ENCODE assay signal across 1 cellular context in the genomic region with DNA sequence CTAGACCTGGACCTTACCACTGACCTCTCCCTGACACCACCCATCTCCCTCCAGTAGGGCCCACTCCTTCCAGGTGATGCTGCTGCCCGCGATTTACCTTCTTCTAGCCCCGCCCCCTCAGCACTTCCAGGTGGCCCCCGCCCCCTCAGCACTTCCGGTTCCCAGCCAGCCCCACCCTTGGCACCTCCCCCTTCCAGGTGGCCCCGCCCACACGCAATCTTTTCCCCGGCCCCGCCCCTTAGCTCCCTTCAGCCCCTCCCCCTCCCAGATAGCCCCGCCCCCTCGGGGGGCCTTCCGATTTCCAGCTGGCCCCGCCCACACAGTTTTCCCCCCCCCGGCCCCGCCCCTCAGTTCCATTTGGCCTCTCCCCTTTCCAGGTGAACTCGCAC.
TF ChIP-seq lines count a peak whose summit lies in the region.

No MANE protein-coding gene starts in this region.

TF ChIP-seq in GM23338, 12 proteins besides CTCF, POLR2A, EP300 and RAD21 (continued from another document):
- no peak for TF ChIP-seq ZNF462 (CRISPR knock-in tag; IDR thresholded peaks at IDR 0.05)
- TF ChIP-seq ZNF331 (CRISPR knock-in tag; IDR thresholded peaks at IDR 0.05; ENCODE audit: low read depth) = no peak
- TF ChIP-seq EZH2phosphoT487 (IDR thresholded peaks at IDR 0.05; ENCODE audit: unreplicated experiment) = no peak
- TF ChIP-seq, protein P1, sequence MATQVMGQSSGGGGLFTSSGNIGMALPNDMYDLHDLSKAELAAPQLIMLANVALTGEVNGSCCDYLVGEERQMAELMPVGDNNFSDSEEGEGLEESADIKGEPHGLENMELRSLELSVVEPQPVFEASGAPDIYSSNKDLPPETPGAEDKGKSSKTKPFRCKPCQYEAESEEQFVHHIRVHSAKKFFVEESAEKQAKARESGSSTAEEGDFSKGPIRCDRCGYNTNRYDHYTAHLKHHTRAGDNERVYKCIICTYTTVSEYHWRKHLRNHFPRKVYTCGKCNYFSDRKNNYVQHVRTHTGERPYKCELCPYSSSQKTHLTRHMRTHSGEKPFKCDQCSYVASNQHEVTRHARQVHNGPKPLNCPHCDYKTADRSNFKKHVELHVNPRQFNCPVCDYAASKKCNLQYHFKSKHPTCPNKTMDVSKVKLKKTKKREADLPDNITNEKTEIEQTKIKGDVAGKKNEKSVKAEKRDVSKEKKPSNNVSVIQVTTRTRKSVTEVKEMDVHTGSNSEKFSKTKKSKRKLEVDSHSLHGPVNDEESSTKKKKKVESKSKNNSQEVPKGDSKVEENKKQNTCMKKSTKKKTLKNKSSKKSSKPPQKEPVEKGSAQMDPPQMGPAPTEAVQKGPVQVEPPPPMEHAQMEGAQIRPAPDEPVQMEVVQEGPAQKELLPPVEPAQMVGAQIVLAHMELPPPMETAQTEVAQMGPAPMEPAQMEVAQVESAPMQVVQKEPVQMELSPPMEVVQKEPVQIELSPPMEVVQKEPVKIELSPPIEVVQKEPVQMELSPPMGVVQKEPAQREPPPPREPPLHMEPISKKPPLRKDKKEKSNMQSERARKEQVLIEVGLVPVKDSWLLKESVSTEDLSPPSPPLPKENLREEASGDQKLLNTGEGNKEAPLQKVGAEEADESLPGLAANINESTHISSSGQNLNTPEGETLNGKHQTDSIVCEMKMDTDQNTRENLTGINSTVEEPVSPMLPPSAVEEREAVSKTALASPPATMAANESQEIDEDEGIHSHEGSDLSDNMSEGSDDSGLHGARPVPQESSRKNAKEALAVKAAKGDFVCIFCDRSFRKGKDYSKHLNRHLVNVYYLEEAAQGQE (IDR thresholded peaks at IDR 0.05; ENCODE audit: unreplicated experiment) = no peak
TF ChIP-seq in GM23338: peak in this region for 0.
